In the genomic region with DNA sequence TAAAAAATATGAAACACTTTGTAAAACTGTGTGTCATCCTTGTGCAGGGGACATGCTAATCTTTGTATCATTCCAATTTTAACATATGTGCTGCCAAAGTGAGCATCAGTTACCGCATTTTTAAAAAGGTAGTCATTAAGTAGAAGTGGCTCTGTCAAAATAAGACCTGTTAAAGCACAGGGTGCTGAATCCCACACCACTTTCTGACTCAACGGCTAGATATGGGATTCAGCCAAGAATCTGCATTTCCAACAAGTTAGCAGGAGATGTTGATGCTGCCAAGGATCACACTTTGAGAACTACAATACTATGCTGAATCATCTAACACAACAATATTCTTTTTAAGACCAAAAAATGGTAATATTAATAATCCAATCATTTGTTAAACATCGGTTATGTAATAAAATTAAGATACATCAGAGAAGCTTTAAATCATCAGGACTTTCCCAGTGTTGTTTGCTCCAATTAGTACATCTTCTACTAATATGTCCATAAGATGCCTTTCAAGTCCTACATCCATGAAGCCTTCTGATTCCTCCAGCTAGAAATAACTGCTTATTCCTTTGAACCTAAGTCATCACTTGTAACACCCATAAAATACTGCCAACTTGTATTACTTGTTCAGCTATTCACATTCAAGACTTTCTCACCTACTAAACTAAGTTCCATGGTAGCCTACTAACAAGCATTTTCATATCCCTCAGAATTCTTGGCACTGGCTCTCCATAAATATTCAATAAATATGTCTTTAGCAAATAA, we compare ENCODE assay signal across 13 cellular contexts.
A peak's percentile ranks its signal among the peaks of the same experiment; 100 is the strongest.
DNase-seq lines count a peak whose midpoint lies in the region; ATAC-seq, FAIRE-seq and TF ChIP-seq lines count a peak whose summit lies in the region.
"Had no signal": no experiment of that assay in that cellular context is flagged by ENCODE, and none has a peak within 500 bp of the region (broad histone marks: within the 10 kb centered on the region; RNA-seq: fewer than 3 reads in every experiment).

No MANE protein-coding gene starts in this region.

- TF ChIP-seq CTCF in RWPE1 (conservative IDR thresholded peaks at IDR 0.05; ENCODE audit: low read depth) = no peak

- no peak overlapping the region for H2AFZ ChIP-seq in trophoblast cell (ENCODE audit: insufficient read depth, low read length, poor library complexity)

- peaks cover 24% of the 10 kb centered on the region for H3K36me3 Mint-ChIP-seq in activated T-cell treated with anti-CD3 and anti-CD28 coated beads, Interleukin-2, amount 50 U/mL, for 4 hours (ENCODE audit: insufficient read depth)

- CTCF ChIA-PET in RWPE1 (lab: Yijun Ruan, JAX) = interaction anchor here (0.7 kb wide), 1 partner anchor 41 kb away, joined by 3 read pairs; no protein-coding TSS in a partner anchor

- H4K8ac ChIP-seq in trophoblast cell (ENCODE audit: low read depth, low read length) = no peak overlapping the region

- H3K14ac ChIP-seq in trophoblast cell (ENCODE audit: low read length) = no peak overlapping the region

- peaks cover 2% of the 10 kb centered on the region for H3K79me2 ChIP-seq in trophoblast cell (ENCODE audit: control insufficient read depth, insufficient read depth, low read length, poor library complexity)

- H4K91ac ChIP-seq in trophoblast cell (ENCODE audit: low read depth, low read length) = no peak overlapping the region

- DNase-seq in Caki2 (ENCODE audit: low read depth) (peak; percentile 31), RWPE1 (ENCODE audit: low spot score) (peak; percentile 17), fibroblast of peridontal ligament (ENCODE audit: extremely low read depth) (peak; percentile 43), trophoblast cell (peak; percentile 43 to 70), small intestine (no peak), NCI-H1092 (lab: John Stamatoyannopoulos, UW) (no peak)
- no peak for DNase-seq in activated T-cell treated with anti-CD3 and anti-CD28 coated beads, Interleukin-2, amount 50 U/mL, for 4 hours
- DNase-seq: CD4-positive, alpha-beta T cell; NCI-H774; occipital lobe had no signal

- H3K4me1 ChIP-seq in trophoblast cell (ENCODE audit: control insufficient read depth in 1 of 2, insufficient read depth in 2 of 2, low read length in 2 of 2) (no peaks in the 10 kb centered on the region), small intestine (ENCODE audit: control insufficient read depth in 2 of 2, insufficient read depth in 1 of 2, low read depth in 1 of 2, low read length in 1 of 2) (no peaks in the 10 kb centered on the region)

- no peak overlapping the region for H2BK120ac ChIP-seq in trophoblast cell (ENCODE audit: insufficient read depth, low read length, poor library complexity)

- H3K9me3 ChIP-seq in trophoblast cell (ENCODE audit: insufficient read depth, low read depth, low read length) (no peaks in the 10 kb centered on the region), small intestine (ENCODE audit: control insufficient read depth, low read depth) (no peaks in the 10 kb centered on the region)

- no peaks in the 10 kb centered on the region for H3K79me1 ChIP-seq in trophoblast cell (ENCODE audit: low read length)

- no peak overlapping the region for H4K12ac ChIP-seq in trophoblast cell (ENCODE audit: low read depth, low read length)

- POLR2A ChIA-PET in RWPE1 (lab: Yijun Ruan, JAX; ENCODE audit: low non-redundant PET) = no interaction called here

- no peaks in the 10 kb centered on the region for H3K27me3 Mint-ChIP-seq in activated T-cell treated with anti-CD3 and anti-CD28 coated beads, Interleukin-2, amount 50 U/mL, for 4 hours (ENCODE audit: low read depth)
- H3K27me3 Mint-ChIP-seq: CD4-positive, alpha-beta T cell had no signal

- peak overlapping the region; percentile 86 for H3K4ac ChIP-seq in trophoblast cell (ENCODE audit: low read depth, low read length)

- H2AK5ac ChIP-seq in trophoblast cell (ENCODE audit: low read length) = no peak overlapping the region

- no peak overlapping the region for H2BK5ac ChIP-seq in trophoblast cell (ENCODE audit: low read depth, low read length, poor library complexity)

- H3K23ac ChIP-seq in trophoblast cell (ENCODE audit: low read length) = no peak overlapping the region

- no peak overlapping the region for H3K4me2 ChIP-seq in trophoblast cell (ENCODE audit: low read length)

- peaks cover 74% of the 10 kb centered on the region for H3K4me1 Mint-ChIP-seq in activated T-cell treated with anti-CD3 and anti-CD28 coated beads, Interleukin-2, amount 50 U/mL, for 4 hours (ENCODE audit: low read depth)

- WGBS in trophoblast cell (ENCODE audit: extremely low coverage, insufficient coverage, insufficient read length) = no CpG with 5 or more reads among the region's 3 CpGs
- 81 to 84% (median 81%) methylated on average over 3 of the region's 3 CpGs for WGBS in small intestine, 3 donors

- H3K18ac ChIP-seq in trophoblast cell (ENCODE audit: low read length) = no peak overlapping the region

- no peak overlapping the region for H3K4me3 ChIP-seq in trophoblast cell (ENCODE audit: low read depth, low read length)
- H3K4me3 ChIP-seq in small intestine (ENCODE audit: low read depth in 1 of 2, low read length in 2 of 2) = no peak overlapping the region

- H3K27ac ChIP-seq in RWPE1 = no peak overlapping the region
- H3K27ac ChIP-seq in trophoblast cell (ENCODE audit: low read depth, low read length) = no peak overlapping the region
- H3K27ac ChIP-seq in small intestine (ENCODE audit: low read depth in 1 of 2, low read length in 1 of 2) = no peak overlapping the region

- peaks cover 0 to 5% of the 10 kb centered on the region in 2 experiments for H3K36me3 ChIP-seq in trophoblast cell (ENCODE audit: control insufficient read depth in 1 of 2, insufficient read depth in 2 of 2, low read length in 2 of 2)
- no peaks in the 10 kb centered on the region for H3K36me3 ChIP-seq in small intestine (ENCODE audit: control insufficient read depth in 2 of 2, insufficient read depth in 2 of 2, low read length in 2 of 2)

- no peak for ATAC-seq in HG03442 (IDR thresholded peaks at IDR 0.05; ENCODE audit: unreplicated experiment)
- no peak for ATAC-seq in activated T-cell treated with anti-CD3 and anti-CD28 coated beads, Interleukin-2, amount 50 U/mL, for 4 hours
- ATAC-seq: left lobe of liver had no signal

- in situ Hi-C loops in Caki2 (cut with HindIII; ENCODE audit: low pct_unique_long_range_greater_than_20kb, low sequenced_read_pairs) = no loop called here

- no peak for FAIRE-seq in small intestine (lab: Jason Lieb, UNC)

- H3K4me3 Mint-ChIP-seq in activated T-cell treated with anti-CD3 and anti-CD28 coated beads, Interleukin-2, amount 50 U/mL, for 4 hours = no peak overlapping the region
- H3K4me3 Mint-ChIP-seq: CD4-positive, alpha-beta T cell; T-helper 1 cell treated with Interleukin-12 subunit alpha and Interleukin-12 subunit beta and Interleukin-4 antibody, amounts not matched to agents 30 μg/mL and 1 μg/mL, for 36 hours had no signal

- H2BK12ac ChIP-seq in trophoblast cell (ENCODE audit: low read length) = no peak overlapping the region

- no peak overlapping the region for H3K9ac ChIP-seq in trophoblast cell (ENCODE audit: low read length)

- H3K27me3 ChIP-seq in trophoblast cell (ENCODE audit: insufficient read depth, low read length) = no peaks in the 10 kb centered on the region
- no peaks in the 10 kb centered on the region for H3K27me3 ChIP-seq in small intestine (ENCODE audit: control insufficient read depth in 2 of 2, insufficient read depth in 2 of 2, low read length in 2 of 2)

- no peaks in the 10 kb centered on the region for H3K9me3 Mint-ChIP-seq in activated T-cell treated with anti-CD3 and anti-CD28 coated beads, Interleukin-2, amount 50 U/mL, for 4 hours
- H3K9me3 Mint-ChIP-seq: CD4-positive, alpha-beta T cell had no signal

Comparison
In these comparisons a context has a peak if more than half of its experiments do, and no peak if none do; other contexts are left out.
1. DNase-seq: peak in Caki2 (single experiment), RWPE1 (single experiment), fibroblast of peridontal ligament (single experiment) and trophoblast cell (2 of 2); none in small intestine (single experiment), NCI-H1092 (single experiment) and activated T-cell treated with anti-CD3 and anti-CD28 coated beads, Interleukin-2, amount 50 U/mL, for 4 hours (single experiment).